28 cellular contexts compared by ENCODE assay signal in the genomic region with DNA sequence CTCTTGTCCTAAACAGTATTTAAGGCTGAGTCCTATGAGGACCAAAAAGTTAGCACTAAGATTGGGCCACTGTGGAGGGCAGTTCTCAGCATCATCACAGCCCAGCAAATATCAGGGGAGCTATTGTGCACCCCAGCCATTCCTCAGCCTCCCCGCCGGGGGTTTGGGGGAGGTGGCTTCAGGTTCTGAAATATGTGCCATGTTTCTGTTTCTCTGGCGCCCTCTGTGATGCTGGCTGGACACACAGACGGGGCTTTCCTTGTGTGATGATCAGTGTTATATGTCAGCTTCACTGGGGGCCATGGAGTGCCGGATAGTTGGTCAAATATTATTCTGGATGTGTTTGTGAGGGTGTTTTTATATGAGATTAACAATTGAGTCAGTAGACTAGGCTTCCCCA.
A peak's percentile ranks its signal among the peaks of the same experiment; 100 is the strongest.
DNase-seq lines count a peak whose midpoint lies in the region; TF ChIP-seq lines count a peak whose summit lies in the region.
"Had no signal": no experiment of that assay in that cellular context is flagged by ENCODE, and none has a peak within 500 bp of the region (broad histone marks: within the 10 kb centered on the region; RNA-seq: fewer than 3 reads in every experiment).

No MANE protein-coding gene starts in this region.

- 0 out of 3 replicates have a peak, but pooled peaks have one; percentile 26 for TF ChIP-seq CTCF in H9 (conservative IDR thresholded peaks at IDR 0.05)
- TF ChIP-seq CTCF in type B pancreatic cell (conservative IDR thresholded peaks at IDR 0.05) = no peak

- H2BK120ac ChIP-seq in H9 (ENCODE audit: low read depth, low read length, poor library complexity, severe bottlenecking) = no peak overlapping the region

- H3K4me1 Mint-ChIP-seq in H9 (peaks cover 8 to 10% of the 10 kb centered on the region in 2 experiments), immature natural killer cell (no peaks in the 10 kb centered on the region), type B pancreatic cell (ENCODE audit: unreplicated experiment) (peaks cover 20% of the 10 kb centered on the region)

- no peaks in the 10 kb centered on the region for H3K79me2 ChIP-seq in H9 (ENCODE audit: insufficient read depth, low read length)

- no peak overlapping the region for H3K9ac ChIP-seq in H9 (ENCODE audit: extremely low read depth, insufficient read length, low read length)
- H3K9ac ChIP-seq: BLaER1 treated with 17β-estradiol and CSF1 and Interleukin-3, amounts not matched to agents 10 nM and 100 nM; KMS-11 had no signal

- peak; percentile 23 for DNase-seq in DMS53 (lab: John Stamatoyannopoulos, UW)
- DNase-seq in DMS53 treated with DMSO at 0.1 percent for 48 hours (lab: John Stamatoyannopoulos, UW; ENCODE audit: unreplicated experiment) = no peak
- DNase-seq in H9 = no peak
- DNase-seq in iPS-NIHi11 (ENCODE audit: low spot score) = peak; percentile 39
- DNase-seq in immature natural killer cell = no peak
- DNase-seq in type B pancreatic cell (ENCODE audit: extremely low spot score, unreplicated experiment) = no peak
- no peak for DNase-seq in AG20443 (ENCODE audit: low spot score)
- DNase-seq: 8988T; CD4-positive, alpha-beta T cell; DND-41; HFFc6; IMR-90; NCI-H1048; NCI-H1417 treated with DMSO at 0.1 percent for 48 hours; NCI-H1694 treated with DMSO at 0.1 percent for 48 hours; NCI-H2081; NCI-H2171; NCI-H226; NCI-H510A treated with DMSO at 0.1 percent for 48 hours; NCI-H748 treated with DMSO at 0.1 percent for 48 hours; SHP77; SW 1271 had no signal

- H3K36me3 Mint-ChIP-seq in H9 (ENCODE audit: insufficient read depth in 1 of 3, low read depth in 3 of 3) = peaks cover 0 to 5% (median 2%) of the 10 kb centered on the region in 3 experiments; a peak in 2 of 7 replicates
- H3K36me3 Mint-ChIP-seq in immature natural killer cell = no peaks in the 10 kb centered on the region
- H3K36me3 Mint-ChIP-seq in type B pancreatic cell = no peaks in the 10 kb centered on the region

- no peak overlapping the region for H3K4me2 ChIP-seq in H9 (ENCODE audit: insufficient read depth, insufficient read length, low read length)
- H3K4me2 ChIP-seq: BLaER1 treated with 17β-estradiol and CSF1 and Interleukin-3, amounts not matched to agents 10 nM and 100 nM; KMS-11 had no signal

- no peaks in the 10 kb centered on the region for H4K20me1 ChIP-seq in H9 (ENCODE audit: control insufficient read depth, insufficient read depth, insufficient read length)
- H4K20me1 ChIP-seq: BLaER1 treated with 17β-estradiol and CSF1 and Interleukin-3, amounts not matched to agents 10 nM and 100 nM had no signal

- no peak overlapping the region for H3K4ac ChIP-seq in H9 (ENCODE audit: low read depth, low read length)

- H3K27ac Mint-ChIP-seq in H9 = no peak overlapping the region
- H3K27ac Mint-ChIP-seq in immature natural killer cell = no peak overlapping the region
- no peak overlapping the region for H3K27ac Mint-ChIP-seq in type B pancreatic cell
- H3K27ac Mint-ChIP-seq: CD4-positive, alpha-beta T cell; HFFc6; T-helper 1 cell treated with Interleukin-12 subunit alpha and Interleukin-12 subunit beta and Interleukin-4 antibody, amounts not matched to agents 30 μg/mL and 1 μg/mL, for 36 hours had no signal

- no peak overlapping the region for H3K56ac ChIP-seq in H9 (ENCODE audit: insufficient read length, low read depth, low read length)

- H3K27ac ChIP-seq in H9 (ENCODE audit: insufficient read length, low read depth, low read length) = no peak overlapping the region
- peak overlapping the region; percentile 59 for H3K27ac ChIP-seq in angular gyrus (ENCODE audit: low read depth, low read length)
- H3K27ac ChIP-seq: BLaER1 treated with 17β-estradiol and CSF1 and Interleukin-3, amounts not matched to agents 10 nM and 100 nM; KMS-11; RWPE1 had no signal

- H3K4me3 Mint-ChIP-seq in H9 (no peak overlapping the region), immature natural killer cell (no peak overlapping the region), type B pancreatic cell (no peak overlapping the region)
- H3K4me3 Mint-ChIP-seq: CD4-positive, alpha-beta T cell; HFFc6; T-helper 1 cell treated with Interleukin-12 subunit alpha and Interleukin-12 subunit beta and Interleukin-4 antibody, amounts not matched to agents 30 μg/mL and 1 μg/mL, for 36 hours had no signal

- H3K27me3 Mint-ChIP-seq in H9 (ENCODE audit: low read depth) = peaks cover 1% of the 10 kb centered on the region; the same call in 1 of the 2 replicates
- no peaks in the 10 kb centered on the region for H3K27me3 Mint-ChIP-seq in immature natural killer cell (ENCODE audit: low read depth in 3 of 3)
- H3K27me3 Mint-ChIP-seq in type B pancreatic cell = peaks cover 9% of the 10 kb centered on the region
- H3K27me3 Mint-ChIP-seq: CD4-positive, alpha-beta T cell had no signal

- no peak overlapping the region for H3T11ph ChIP-seq in H9 (ENCODE audit: low read length)

- no peak overlapping the region for H3K18ac ChIP-seq in H9 (ENCODE audit: insufficient read length, low read depth, low read length)

- no peak overlapping the region for H3K14ac ChIP-seq in H9 (ENCODE audit: insufficient read depth, low read length)

- H3K9me3 ChIP-seq in H9 (ENCODE audit: control insufficient read depth, low read depth, low read length) = no peaks in the 10 kb centered on the region
- H3K9me3 ChIP-seq: BLaER1 treated with 17β-estradiol and CSF1 and Interleukin-3, amounts not matched to agents 10 nM and 100 nM; HAP-1 had no signal

- H3K79me1 ChIP-seq in H9 (ENCODE audit: insufficient read depth, low read depth, low read length, poor library complexity, severe bottlenecking) = no peaks in the 10 kb centered on the region

- H2BK15ac ChIP-seq in H9 (ENCODE audit: low read depth, low read length) = no peak overlapping the region

- WGBS in H9 (ENCODE audit: extremely low coverage, insufficient read length, low lambda C conversion rate) = no CpG with 5 or more reads among the region's 5 CpGs

- H4K8ac ChIP-seq in H9 (replicated peaks; ENCODE audit: insufficient read length, low read depth, low read length) = no peak overlapping the region

- H3K9me3 Mint-ChIP-seq in H9 (peaks cover 0 to 3% of the 10 kb centered on the region in 2 experiments; a peak in 1 of 5 replicates), immature natural killer cell (peaks cover 3 to 17% (median 10%) of the 10 kb centered on the region in 6 donors), type B pancreatic cell (peaks cover 5% of the 10 kb centered on the region)

- no peak overlapping the region for H2BK20ac ChIP-seq in H9 (ENCODE audit: low read depth, low read length, poor library complexity, severe bottlenecking)

- no peaks in the 10 kb centered on the region for H3K23me2 ChIP-seq in H9 (ENCODE audit: insufficient read length, low read depth, low read length, poor library complexity, severe bottlenecking)

- H3K23ac ChIP-seq in H9 (ENCODE audit: insufficient read length, low read depth, low read length) = no peak overlapping the region

- H4K5ac ChIP-seq in H9 (ENCODE audit: insufficient read length, low read depth, low read length) = no peak overlapping the region

- H3K27me3 ChIP-seq in H9 (ENCODE audit: insufficient read depth, low read length) = no peaks in the 10 kb centered on the region
- H3K27me3 ChIP-seq: BLaER1 treated with 17β-estradiol and CSF1 and Interleukin-3, amounts not matched to agents 10 nM and 100 nM had no signal

- H2BK5ac ChIP-seq in H9 (ENCODE audit: insufficient read length, low read length) = no peak overlapping the region

- H2AK5ac ChIP-seq in H9 (ENCODE audit: insufficient read length, low read length) = no peak overlapping the region

- H2BK12ac ChIP-seq in H9 (ENCODE audit: insufficient read length, low read depth, low read length) = no peak overlapping the region

- H3K4me1 ChIP-seq in H9 (ENCODE audit: insufficient read depth, low read length) = no peaks in the 10 kb centered on the region
- H3K4me1 ChIP-seq: HAP-1 had no signal

- H2AFZ ChIP-seq in H9 (ENCODE audit: low read length) = no peak overlapping the region

- no peak overlapping the region for H4K91ac ChIP-seq in H9 (ENCODE audit: insufficient read length, low read depth, low read length)

Comparison
In these comparisons a context has a peak if more than half of its experiments do, and no peak if none do; other contexts are left out.
1. DNase-seq: peak in DMS53 (single experiment) and iPS-NIHi11 (single experiment); none in DMS53 treated with DMSO at 0.1 percent for 48 hours (single experiment), H9 (single experiment), immature natural killer cell (0 of 3), type B pancreatic cell (single experiment) and AG20443 (single experiment).